8 cellular contexts compared by ENCODE assay signal in the genomic region with DNA sequence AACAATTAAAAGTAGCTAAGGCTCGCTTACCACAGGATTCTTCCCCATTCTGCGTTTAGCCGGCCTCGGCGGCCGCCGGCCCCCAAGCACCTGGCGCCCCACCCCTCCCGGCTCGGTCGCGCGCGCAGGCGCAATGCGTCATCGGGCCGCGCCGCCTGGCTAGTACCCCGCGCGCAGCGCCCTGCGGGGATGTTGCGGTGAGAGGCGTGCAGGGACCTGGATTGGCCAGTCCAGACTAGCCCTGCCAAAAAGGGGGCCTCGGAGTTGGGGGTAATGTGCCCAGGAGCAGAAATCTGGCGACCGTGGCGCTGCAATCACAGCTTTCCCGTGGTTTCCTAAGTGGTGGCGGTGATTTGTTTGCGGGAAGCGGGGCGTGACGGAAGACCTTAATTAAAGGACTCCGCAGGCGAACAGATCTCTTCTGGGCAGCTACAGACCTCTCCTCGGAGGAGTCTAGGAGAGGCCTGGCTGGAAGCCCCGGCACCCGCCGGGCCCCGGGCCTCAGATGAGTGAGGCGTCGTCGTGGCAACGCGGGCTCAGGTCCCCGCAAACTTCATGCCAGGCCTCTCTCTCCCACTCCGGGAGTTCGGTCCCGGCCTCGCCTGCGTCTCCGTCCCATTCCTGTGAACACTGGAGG. TPM values are rescaled to one million over a fixed set of nuclear protein-coding genes. Genes with fewer than 3 reads are reported as not detected.
DNase-seq lines count a peak whose midpoint lies in the region; ATAC-seq, FAIRE-seq and TF ChIP-seq lines count a peak whose summit lies in the region.

No MANE protein-coding gene starts in this region.

- no peaks in the 10 kb centered on the region for H4K20me1 ChIP-seq in endothelial cell of umbilical vein (replicated peaks; ENCODE audit: control insufficient read depth, extremely low read depth, insufficient read depth, low read length)

- FAIRE-seq in endothelial cell of umbilical vein (lab: Jason Lieb, UNC) = no peak

- peak overlapping the region; percentile 92 for H2AFZ ChIP-seq in endothelial cell of umbilical vein (ENCODE audit: low read depth, low read length)

- peaks cover 14% of the 10 kb centered on the region for H3K79me2 ChIP-seq in endothelial cell of umbilical vein (ENCODE audit: control insufficient read depth, insufficient read depth, low read length)

- TF ChIP-seq CTCF in endothelial cell of umbilical vein (IDR thresholded peaks at IDR 0.05; ENCODE audit: extremely low read depth in 1 of 2, insufficient read depth in 1 of 2, low read depth in 1 of 2, low read length in 2 of 2) = peak in 1 of 2 donors; percentile 7

- H3K4me2 ChIP-seq in endothelial cell of umbilical vein (ENCODE audit: insufficient read depth, low read length) = peak overlapping the region; percentile 98

- TF ChIP-seq POLR2A in endothelial cell of umbilical vein (IDR thresholded peaks at IDR 0.05; ENCODE audit: low read depth, low read length) = peak; percentile 74

- intact Hi-C loops in endothelial cell of umbilical vein (cut with micrococcal nuclease) = loop anchor here (1.0 to 5.0 kb wide), 4 partner anchors 13 to 192 kb away; partner anchors contain the start of genes ALS2, STRADB and TRAK2

- H3K27me3 ChIP-seq in endothelial cell of umbilical vein (ENCODE audit: control insufficient read depth in 2 of 2, insufficient read depth in 2 of 2, low read length in 2 of 2) = no peaks in the 10 kb centered on the region

- TSS peak; percentile 77 for BruUV-seq in endothelial cell of umbilical vein (replicated peaks; lab: Mats Ljungman, UMichigan)

- peak overlapping the region; percentile 62 to 93 (median 77) for H3K4me3 ChIP-seq in endothelial cell of umbilical vein (replicated peaks in 1 of 3; ENCODE audit: insufficient read depth in 1 of 3, low read depth in 1 of 3, low read length in 3 of 3)

- dilution Hi-C loops in endothelial cell of umbilical vein (cut with MboI; ENCODE audit: extremely low pct_ligation_motif_present, low sequenced_read_pairs) = no loop called here

- peaks cover 12% of the 10 kb centered on the region for H3K4me1 ChIP-seq in endothelial cell of umbilical vein (ENCODE audit: control insufficient read depth, extremely low read depth, insufficient read depth, low read length)

- H3K36me3 ChIP-seq in endothelial cell of umbilical vein (ENCODE audit: control insufficient read depth in 2 of 2, extremely low read depth in 1 of 2, insufficient read depth in 2 of 2, low read length in 2 of 2) = no peaks in the 10 kb centered on the region

- no peaks in the 10 kb centered on the region for H3K9me1 ChIP-seq in endothelial cell of umbilical vein (replicated peaks; ENCODE audit: control insufficient read depth, extremely low read depth, insufficient read depth, low read length)

- H3K9ac ChIP-seq in endothelial cell of umbilical vein (replicated peaks; ENCODE audit: extremely low read depth, insufficient read depth, low read length) = peak overlapping the region; percentile 91

- POLR2A ChIA-PET in endothelial cell of umbilical vein (lab: Charles Lee) = no interaction called here

- peak; percentile 87 for ATAC-seq in GM19372 (IDR thresholded peaks at IDR 0.05; ENCODE audit: low read depth, unreplicated experiment)
- ATAC-seq in HG03521 (IDR thresholded peaks at IDR 0.05; ENCODE audit: unreplicated experiment) = peak; percentile 82

- DNase-seq in CD1c-positive myeloid dendritic cell (ENCODE audit: extremely low spot score) (peak; percentile 88), NOMO-1 (lab: John Stamatoyannopoulos, UW; ENCODE audit: unreplicated experiment in 2 of 2) (peak; percentile 80 to 84), endothelial cell of umbilical vein (ENCODE audit: low read depth, low spot score) (peak; percentile 85), middle frontal gyrus (ENCODE audit: extremely low spot score, low spot score) (peak; percentile 64)
- peak; percentile 84 for DNase-seq in activated CD8-positive, alpha-beta memory T cell treated with anti-CD3 and anti-CD28 coated beads, Interleukin-2, amount 50 U/mL, for 4 hours
- DNase-seq in stimulated activated CD8-positive, alpha-beta memory T cell treated with anti-CD3 and anti-CD28 coated beads, Interleukin-2, amount 100 ng/mL, for 1 hour (ENCODE audit: low read depth in 2 of 2) = peak; percentile 59 to 72

- H3K9me3 ChIP-seq in endothelial cell of umbilical vein (replicated peaks; ENCODE audit: control insufficient read depth, insufficient read depth, low read length) = no peaks in the 10 kb centered on the region

- CTCF ChIA-PET in endothelial cell of umbilical vein (lab: Charles Lee) = interaction anchor here (1.0 to 2.3 kb wide), 5 partner anchors 11 to 177 kb away, joined by 3 to 13 read pairs (median 4); partner anchors contain the start of gene MPP4

- peak overlapping the region; percentile 87 for H3K27ac ChIP-seq in endothelial cell of umbilical vein (ENCODE audit: insufficient read depth, low read depth, low read length)

TF ChIP-seq in endothelial cell of umbilical vein, 7 proteins besides CTCF, POLR2A, EP300 and RAD21:
- TF ChIP-seq JUN (IDR thresholded peaks at IDR 0.05; ENCODE audit: borderline replicate concordance, insufficient read depth, insufficient read length, low read depth) (no peak), FOS (IDR thresholded peaks at IDR 0.05; ENCODE audit: borderline replicate concordance, insufficient read depth, low read length) (peak; percentile 15), POLR2AphosphoS5 (IDR thresholded peaks at IDR 0.05; ENCODE audit: insufficient read depth, low read depth, low read length) (peak; percentile 68), EZH2 (IDR thresholded peaks at IDR 0.05; ENCODE audit: borderline replicate concordance, low read depth, low read length, severe bottlenecking) (no peak)

RNA-seq across cellular contexts. Expression of gene TMEM237, which starts 0.6 kb away (rescaled TPM):
- total RNA-seq in endothelial cell of umbilical vein = 57.2 and 64.7 TPM in 2 replicates
- 36.3 and 41.2 TPM in 2 replicates for polyA plus RNA-seq in endothelial cell of umbilical vein
- polyA plus RNA-seq in endothelial cell of umbilical vein (2011; cell fraction: cytosol; rRNA removed) = 43.5 and 52.9 TPM in 2 replicates
- polyA plus RNA-seq in endothelial cell of umbilical vein (2011; cell fraction: nucleus; rRNA removed) = 43.9 and 58.1 TPM in 2 replicates
- polyA plus RNA-seq in endothelial cell of umbilical vein (2012) = 28.2 and 36.8 TPM in 2 replicates
- 56.0 and 66.7 TPM in 2 replicates for polyA minus RNA-seq in endothelial cell of umbilical vein
- polyA minus RNA-seq in endothelial cell of umbilical vein (2011; cell fraction: cytosol; rRNA and poly(A)+ RNA removed) = 7.5 TPM
- 35.4 and 55.9 TPM in 2 replicates for polyA minus RNA-seq in endothelial cell of umbilical vein (2011; cell fraction: nucleus; rRNA and poly(A)+ RNA removed)

RNA-seq across cellular contexts. Expression of gene MPP4, which starts 55.7 kb away (rescaled TPM):
- 7.6 and 9.7 TPM in 2 replicates for total RNA-seq in endothelial cell of umbilical vein
- 5.3 and 5.6 TPM in 2 replicates for polyA plus RNA-seq in endothelial cell of umbilical vein
- polyA plus RNA-seq in endothelial cell of umbilical vein (2011; cell fraction: cytosol; rRNA removed) = 5.3 and 5.6 TPM in 2 replicates
- 23.4 and 30.5 TPM in 2 replicates for polyA plus RNA-seq in endothelial cell of umbilical vein (2011; cell fraction: nucleus; rRNA removed)
- 2.5 and 4.8 TPM in 2 replicates for polyA plus RNA-seq in endothelial cell of umbilical vein (2012)
- polyA minus RNA-seq in endothelial cell of umbilical vein = 7.1 and 7.3 TPM in 2 replicates
- polyA minus RNA-seq in endothelial cell of umbilical vein (2011; cell fraction: cytosol; rRNA and poly(A)+ RNA removed) = not detected
- polyA minus RNA-seq in endothelial cell of umbilical vein (2011; cell fraction: nucleus; rRNA and poly(A)+ RNA removed) = 10.3 and 18.0 TPM in 2 replicates

Comparison
In these comparisons a context has a peak if more than half of its experiments do, and no peak if none do; other contexts are left out.
1. Peak in every context shown above with its lines: DNase-seq, ATAC-seq, H3K4me3 ChIP-seq and H3K27ac ChIP-seq.